Comparison of ENCODE assay signal across 1 cellular context in genomic region chr14:35827678-35828472, GRCh38.
TF ChIP-seq lines count a peak whose summit lies in the region.

No MANE protein-coding gene starts in this region.

TF ChIP-seq in SK-N-SH, 30 proteins besides CTCF, POLR2A, EP300 and RAD21 (continued from another document):
- TF ChIP-seq REST (IDR thresholded peaks at IDR 0.05; ENCODE audit: low read depth, low read length) (no peak), FOXM1 (IDR thresholded peaks at IDR 0.05; ENCODE audit: low read depth) (no peak), CHD2 (IDR thresholded peaks at IDR 0.05; ENCODE audit: low read length, partially characterized antibody) (no peak), MAX (IDR thresholded peaks at IDR 0.05; ENCODE audit: low read depth) (no peak), RFX5 (IDR thresholded peaks at IDR 0.05; ENCODE audit: low read length) (no peak), JUND (IDR thresholded peaks at IDR 0.05) (no peak), ELF1 (IDR thresholded peaks at IDR 0.05) (no peak), TAF1 (IDR thresholded peaks at IDR 0.05; ENCODE audit: borderline replicate concordance, low read depth, low read length) (no peak), NRF1 (IDR thresholded peaks at IDR 0.05; ENCODE audit: low read depth, low read length) (no peak), TCF12 (IDR thresholded peaks at IDR 0.05) (no peak), MXI1 (IDR thresholded peaks at IDR 0.05; ENCODE audit: low read depth, low read length) (no peak), PBX3 (IDR thresholded peaks at IDR 0.05) (no peak), GATA2 (CRISPR knock-in tag; IDR thresholded peaks at IDR 0.05) (no peak), IRF3 (IDR thresholded peaks at IDR 0.05; ENCODE audit: low read depth, low read length) (no peak), TEAD4 (IDR thresholded peaks at IDR 0.05; ENCODE audit: borderline replicate concordance, insufficient read depth) (no peak), FOXJ3 (CRISPR knock-in tag; IDR thresholded peaks at IDR 0.05) (no peak)
